ENCODE assay signal across 26 cellular contexts in the genomic region with DNA sequence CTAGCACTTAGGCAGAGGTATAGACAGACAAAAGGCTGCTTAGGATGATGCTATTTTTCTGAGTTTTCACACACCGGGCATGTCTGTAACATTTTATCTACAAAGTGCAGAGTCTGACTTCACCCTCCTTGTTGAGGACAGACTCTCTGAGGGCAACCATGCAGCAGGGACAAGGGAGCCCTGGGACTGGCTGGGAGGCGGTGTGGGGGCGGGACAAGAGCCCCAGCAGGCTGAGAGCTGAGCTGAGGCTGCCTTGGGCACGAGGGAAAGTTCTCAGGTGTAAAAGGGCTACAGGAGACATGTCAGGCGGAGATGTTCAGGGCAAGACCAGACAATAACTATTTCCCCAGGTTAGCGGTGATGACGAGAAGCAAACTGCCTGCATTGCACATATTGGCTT.
"Had no signal": no experiment of that assay in that cellular context is flagged by ENCODE, and none has a peak within 500 bp of the region (broad histone marks: within the 10 kb centered on the region; RNA-seq: fewer than 3 reads in every experiment).

No MANE protein-coding gene starts in this region.

- H3K4me1 Mint-ChIP-seq: activated CD4-positive, alpha-beta T cell treated with anti-CD3 and anti-CD28 coated beads, Interleukin-2, amount 10 ng/mL, durations not matched to agents 7 days and 5 days; activated CD8-positive, alpha-beta memory T cell treated with anti-CD3 and anti-CD28 coated beads, Interleukin-2, amount 10 ng/mL, durations not matched to agents 7 days and 5 days; activated naive CD4-positive, alpha-beta T cell treated with anti-CD3 and anti-CD28 coated beads, Interleukin-2, amount 50 U/mL, for 24 hours; naive thymus-derived CD4-positive, alpha-beta T cell; T-helper 17 cell had no signal

- H3K9me3 ChIP-seq: body of pancreas, lower lobe of right lung, sigmoid colon, testis, vagina had no signal

- ATAC-seq: activated CD8-positive, alpha-beta memory T cell treated with anti-CD3 and anti-CD28 coated beads, Interleukin-2, amount 10 ng/mL, durations not matched to agents 7 days and 5 days; activated CD8-positive, alpha-beta T cell treated with anti-CD3 and anti-CD28 coated beads for 36 hours; body of pancreas; lower lobe of right lung; naive thymus-derived CD4-positive, alpha-beta T cell; T-helper 17 cell had no signal

- H3K4me3 ChIP-seq: body of pancreas, cardiac muscle cell, hepatocyte, lower lobe of right lung, neural progenitor cell, sigmoid colon, smooth muscle cell, testis, vagina had no signal

- H3K36me3 ChIP-seq: cardiac muscle cell, lower lobe of right lung, neural progenitor cell had no signal

- H3K4me1 ChIP-seq: lower lobe of right lung, testis had no signal

- H3K27me3 Mint-ChIP-seq: activated CD4-positive, alpha-beta T cell treated with anti-CD3 and anti-CD28 coated beads, Interleukin-2, amount 10 ng/mL, durations not matched to agents 7 days and 5 days; activated CD8-positive, alpha-beta memory T cell treated with anti-CD3 and anti-CD28 coated beads, Interleukin-2, amount 10 ng/mL, durations not matched to agents 7 days and 5 days; activated CD8-positive, alpha-beta T cell treated with anti-CD3 and anti-CD28 coated beads for 36 hours; activated naive CD4-positive, alpha-beta T cell treated with anti-CD3 and anti-CD28 coated beads, Interleukin-2, amount 50 U/mL, for 24 hours; naive thymus-derived CD4-positive, alpha-beta T cell; progenitor cell of endocrine pancreas; T-helper 17 cell; type B pancreatic cell had no signal

- H3K27ac ChIP-seq: body of pancreas, epithelial cell of prostate, hepatocyte, lower lobe of right lung, neural progenitor cell, sigmoid colon, testis, vagina had no signal

- H3K27me3 ChIP-seq: body of pancreas, cardiac muscle cell, hepatocyte, neural progenitor cell, sigmoid colon, testis, vagina had no signal

- H3K9me3 Mint-ChIP-seq: activated CD4-positive, alpha-beta T cell treated with anti-CD3 and anti-CD28 coated beads, Interleukin-2, amount 10 ng/mL, durations not matched to agents 7 days and 5 days; activated CD8-positive, alpha-beta T cell treated with anti-CD3 and anti-CD28 coated beads for 36 hours; activated naive CD4-positive, alpha-beta T cell treated with anti-CD3 and anti-CD28 coated beads, Interleukin-2, amount 50 U/mL, for 24 hours; activated T-helper 1 cell treated with anti-CD3 and anti-CD28 coated beads, Interleukin-12 subunit alpha, Interleukin-12 subunit beta, Interleukin-2, Interleukin-4 antibody, amounts not matched to agents 30 ng/mL and 10 ng/mL and 1 ng/mL, durations not matched to agents 14 hours and 24 hours and 36 hours; naive thymus-derived CD4-positive, alpha-beta T cell; neural progenitor cell; type B pancreatic cell had no signal

- H3K4me3 Mint-ChIP-seq: activated CD4-positive, alpha-beta T cell treated with anti-CD3 and anti-CD28 coated beads, Interleukin-2, amount 10 ng/mL, durations not matched to agents 7 days and 5 days; activated CD8-positive, alpha-beta memory T cell treated with anti-CD3 and anti-CD28 coated beads, Interleukin-2, amount 10 ng/mL, durations not matched to agents 7 days and 5 days; activated CD8-positive, alpha-beta T cell treated with anti-CD3 and anti-CD28 coated beads for 36 hours; activated naive CD4-positive, alpha-beta T cell treated with anti-CD3 and anti-CD28 coated beads, Interleukin-2, amount 50 U/mL, for 24 hours; activated T-helper 1 cell treated with anti-CD3 and anti-CD28 coated beads, Interleukin-12 subunit alpha, Interleukin-12 subunit beta, Interleukin-2, Interleukin-4 antibody, amounts not matched to agents 30 ng/mL and 10 ng/mL and 1 ng/mL, durations not matched to agents 14 hours and 24 hours and 36 hours; naive thymus-derived CD4-positive, alpha-beta T cell; neural progenitor cell; T-helper 17 cell had no signal

- DNase-seq: activated CD4-positive, alpha-beta T cell treated with anti-CD3 and anti-CD28 coated beads, Interleukin-2, amount 10 ng/mL, durations not matched to agents 7 days and 5 days; activated CD4-positive, CD25-positive, alpha-beta regulatory T cell treated with anti-CD3 and anti-CD28 coated beads, Interleukin-2, amount 50 U/mL, for 72 hours; activated CD8-positive, alpha-beta memory T cell treated with anti-CD3 and anti-CD28 coated beads, Interleukin-2, amount 10 ng/mL, durations not matched to agents 7 days and 5 days; activated CD8-positive, alpha-beta T cell treated with anti-CD3 and anti-CD28 coated beads for 36 hours; activated gamma-delta T cell; anterior cingulate cortex; body of pancreas; cortex of kidney; foreskin fibroblast; lower lobe of right lung; naive thymus-derived CD4-positive, alpha-beta T cell; sigmoid colon; stimulated activated CD4-positive, alpha-beta T cell treated with anti-CD3 and anti-CD28 coated beads, Interleukin-2, amount 100 ng/mL, for 48 hours; stimulated activated naive CD4-positive, alpha-beta T cell; T-helper 17 cell; testis had no signal

- H3K36me3 Mint-ChIP-seq: activated CD8-positive, alpha-beta memory T cell treated with anti-CD3 and anti-CD28 coated beads, Interleukin-2, amount 10 ng/mL, durations not matched to agents 7 days and 5 days had no signal

- H3K27ac Mint-ChIP-seq: activated CD4-positive, alpha-beta T cell treated with anti-CD3 and anti-CD28 coated beads, Interleukin-2, amount 10 ng/mL, durations not matched to agents 7 days and 5 days; activated CD8-positive, alpha-beta memory T cell treated with anti-CD3 and anti-CD28 coated beads, Interleukin-2, amount 10 ng/mL, durations not matched to agents 7 days and 5 days; activated CD8-positive, alpha-beta T cell treated with anti-CD3 and anti-CD28 coated beads for 36 hours; activated naive CD4-positive, alpha-beta T cell treated with anti-CD3 and anti-CD28 coated beads, Interleukin-2, amount 50 U/mL, for 24 hours; activated T-helper 1 cell treated with anti-CD3 and anti-CD28 coated beads, Interleukin-12 subunit alpha, Interleukin-12 subunit beta, Interleukin-2, Interleukin-4 antibody, amounts not matched to agents 30 ng/mL and 10 ng/mL and 1 ng/mL, durations not matched to agents 14 hours and 24 hours and 36 hours; naive thymus-derived CD4-positive, alpha-beta T cell; neural progenitor cell; progenitor cell of endocrine pancreas; T-helper 17 cell had no signal

- H3K9ac ChIP-seq: neural progenitor cell had no signal
